ENCODE assay signal across 1 cellular context in genomic region chr11:124898711-124899110, GRCh38.
TF ChIP-seq lines count a peak whose summit lies in the region.

No MANE protein-coding gene starts in this region.

TF ChIP-seq in HepG2, 621 proteins besides CTCF, POLR2A, EP300 and RAD21 (continued from another document and continues in another):
- TF ChIP-seq AKNA (CRISPR knock-in tag; IDR thresholded peaks at IDR 0.05; ENCODE audit: borderline replicate concordance) (no peak), DRAP1 (CRISPR knock-in tag; IDR thresholded peaks at IDR 0.05) (no peak), NR2F2 (IDR thresholded peaks at IDR 0.05; ENCODE audit: borderline replicate concordance, low read depth) (0 out of 2 replicates have a peak, but pooled peaks have one; percentile 17), SRY (CRISPR knock-in tag; IDR thresholded peaks at IDR 0.05) (no peak), ZBTB1 (CRISPR knock-in tag; IDR thresholded peaks at IDR 0.05; ENCODE audit: borderline replicate concordance) (no peak), ZNF563 (CRISPR knock-in tag; IDR thresholded peaks at IDR 0.05) (no peak), FOXK1 (CRISPR knock-in tag; IDR thresholded peaks at IDR 0.05; ENCODE audit: borderline replicate concordance, low read depth) (no peak), ATF3 (CRISPR knock-in tag; IDR thresholded peaks at IDR 0.05) (no peak), ZSCAN22 (CRISPR knock-in tag; IDR thresholded peaks at IDR 0.05) (no peak), PATZ1 (CRISPR knock-in tag; IDR thresholded peaks at IDR 0.05) (no peak), ZNF180 (CRISPR knock-in tag; IDR thresholded peaks at IDR 0.05; ENCODE audit: borderline replicate concordance, low read depth) (no peak), ZNF83 (CRISPR knock-in tag; IDR thresholded peaks at IDR 0.05; ENCODE audit: borderline replicate concordance) (no peak), HNRNPH1 (optimal IDR thresholded peaks at IDR 0.05; ENCODE audit: low read depth, low read length) (no peak), ZNF256 (CRISPR knock-in tag; conservative IDR thresholded peaks at IDR 0.05) (no peak), ZNF12 (CRISPR knock-in tag; IDR thresholded peaks at IDR 0.05) (no peak), ZSCAN29 (CRISPR knock-in tag; conservative IDR thresholded peaks at IDR 0.05) (no peak), ZNF564 (CRISPR knock-in tag; IDR thresholded peaks at IDR 0.05) (no peak), IRF1 (CRISPR knock-in tag; IDR thresholded peaks at IDR 0.05; ENCODE audit: low read depth) (no peak), ETV5 (CRISPR knock-in tag; IDR thresholded peaks at IDR 0.05; ENCODE audit: borderline replicate concordance) (peak; percentile 88; the same call in 1 of the 2 replicates), KMT2A (CRISPR knock-in tag; IDR thresholded peaks at IDR 0.05) (no peak), ZNF276 (CRISPR knock-in tag; IDR thresholded peaks at IDR 0.05; ENCODE audit: low read depth) (no peak), ZNF841 (CRISPR knock-in tag; IDR thresholded peaks at IDR 0.05; ENCODE audit: borderline replicate concordance) (no peak), HMG20A (CRISPR knock-in tag; IDR thresholded peaks at IDR 0.05; ENCODE audit: borderline replicate concordance) (no peak; the same call in 1 of the 2 replicates), ZNF562 (CRISPR knock-in tag; IDR thresholded peaks at IDR 0.05; ENCODE audit: borderline replicate concordance) (no peak), ARID4A (CRISPR knock-in tag; IDR thresholded peaks at IDR 0.05; ENCODE audit: borderline replicate concordance) (no peak), TBP (CRISPR knock-in tag; IDR thresholded peaks at IDR 0.05) (no peak), SETDB1 (CRISPR knock-in tag; IDR thresholded peaks at IDR 0.05; ENCODE audit: borderline replicate concordance) (no peak), HDAC2 (CRISPR knock-in tag; IDR thresholded peaks at IDR 0.05) (peak; percentile 33; the same call in 1 of the 2 replicates), EHMT2 (IDR thresholded peaks at IDR 0.05; ENCODE audit: borderline replicate concordance, low read depth, low read length) (no peak), ZNF138 (CRISPR knock-in tag; IDR thresholded peaks at IDR 0.05; ENCODE audit: low read depth) (no peak), ZBED4 (CRISPR knock-in tag; IDR thresholded peaks at IDR 0.05; ENCODE audit: borderline replicate concordance) (no peak), SP5 (CRISPR knock-in tag; IDR thresholded peaks at IDR 0.05; ENCODE audit: borderline replicate concordance, low read depth) (peak; percentile 25; the same call in 1 of the 2 replicates), MIER2 (CRISPR knock-in tag; IDR thresholded peaks at IDR 0.05) (no peak), SKI (IDR thresholded peaks at IDR 0.05; ENCODE audit: partially characterized antibody) (no peak), ZBTB2 (CRISPR knock-in tag; IDR thresholded peaks at IDR 0.05; ENCODE audit: low read depth) (no peak)
